In genomic region chr1:93844262-93845045, GRCh38 we compare ENCODE assay signal across 1 cellular context.
TF ChIP-seq lines count a peak whose summit lies in the region.

No MANE protein-coding gene starts in this region.

TF ChIP-seq in HepG2, 621 proteins besides CTCF, POLR2A, EP300 and RAD21 (continued from another document):
- TF ChIP-seq, protein P1, sequence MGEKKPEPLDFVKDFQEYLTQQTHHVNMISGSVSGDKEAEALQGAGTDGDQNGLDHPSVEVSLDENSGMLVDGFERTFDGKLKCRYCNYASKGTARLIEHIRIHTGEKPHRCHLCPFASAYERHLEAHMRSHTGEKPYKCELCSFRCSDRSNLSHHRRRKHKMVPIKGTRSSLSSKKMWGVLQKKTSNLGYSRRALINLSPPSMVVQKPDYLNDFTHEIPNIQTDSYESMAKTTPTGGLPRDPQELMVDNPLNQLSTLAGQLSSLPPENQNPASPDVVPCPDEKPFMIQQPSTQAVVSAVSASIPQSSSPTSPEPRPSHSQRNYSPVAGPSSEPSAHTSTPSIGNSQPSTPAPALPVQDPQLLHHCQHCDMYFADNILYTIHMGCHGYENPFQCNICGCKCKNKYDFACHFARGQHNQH (CRISPR knock-in tag; IDR thresholded peaks at IDR 0.05): 0 out of 2 replicates have a peak, but pooled peaks have one; percentile 28
- peak; percentile 36; the same call in 1 of the 2 replicates for TF ChIP-seq ZNF792 (CRISPR knock-in tag; IDR thresholded peaks at IDR 0.05)
